ENCODE assay signal across 24 cellular contexts in genomic region chr10:64345856-64346255, GRCh38.
"Had no signal": no experiment of that assay in that cellular context is flagged by ENCODE, and none has a peak within 500 bp of the region (broad histone marks: within the 10 kb centered on the region; RNA-seq: fewer than 3 reads in every experiment).

No MANE protein-coding gene starts in this region.

- FAIRE-seq: astrocyte, colon had no signal

- H3K27me3 Mint-ChIP-seq: activated naive CD8-positive, alpha-beta T cell treated with anti-CD3 and anti-CD28 coated beads for 36 hours; central memory CD8-positive, alpha-beta T cell; effector memory CD8-positive, alpha-beta T cell; natural killer cell treated with Interleukin-12 subunit alpha and Interleukin-12 subunit beta and Interleukin-15 and Interleukin-18, amount 100 ng/mL, for 72 hours; stimulated activated memory B cell treated with anti-CD40 and anti-IgM and Interleukin-4, amounts not matched to agents 10 μg/mL and 1 μg/mL and 100 μg/mL, for 72 hours had no signal

- H3K27ac ChIP-seq: esophagus muscularis mucosa, gastrocnemius medialis, sigmoid colon, stomach, testis had no signal

- H3K27ac Mint-ChIP-seq: activated naive CD8-positive, alpha-beta T cell treated with anti-CD3 and anti-CD28 coated beads for 36 hours; effector memory CD8-positive, alpha-beta T cell; natural killer cell treated with Interleukin-12 subunit alpha and Interleukin-12 subunit beta and Interleukin-15 and Interleukin-18, amount 100 ng/mL, for 72 hours; stimulated activated memory B cell treated with anti-CD40 and anti-IgM and Interleukin-4, amounts not matched to agents 10 μg/mL and 1 μg/mL and 100 μg/mL, for 72 hours; type B pancreatic cell; WTC11 had no signal

- H3K4me2 ChIP-seq: smooth muscle cell had no signal

- H3K27me3 ChIP-seq: esophagus muscularis mucosa, gastrocnemius medialis, sigmoid colon, stomach, testis had no signal

- H3K4me1 ChIP-seq: esophagus muscularis mucosa, gastrocnemius medialis, sigmoid colon, stomach, testis had no signal

- H3K4me1 Mint-ChIP-seq: activated naive CD8-positive, alpha-beta T cell treated with anti-CD3 and anti-CD28 coated beads for 36 hours; central memory CD8-positive, alpha-beta T cell; stimulated activated memory B cell treated with anti-CD40 and anti-IgM and Interleukin-4, amounts not matched to agents 10 μg/mL and 1 μg/mL and 100 μg/mL, for 72 hours had no signal

- H3K36me3 Mint-ChIP-seq: activated naive CD8-positive, alpha-beta T cell treated with anti-CD3 and anti-CD28 coated beads for 36 hours; stimulated activated memory B cell treated with anti-CD40 and anti-IgM and Interleukin-4, amounts not matched to agents 10 μg/mL and 1 μg/mL and 100 μg/mL, for 72 hours; type B pancreatic cell; WTC11 had no signal

- DNase-seq: activated CD4-positive, alpha-beta T cell treated with anti-CD3 and anti-CD28 coated beads, Interleukin-2, amount 50 U/mL, for 4 hours; activated CD8-positive, alpha-beta memory T cell treated with anti-CD3 and anti-CD28 coated beads, Interleukin-2, amount 50 U/mL, for 48 hours; activated naive CD4-positive, alpha-beta T cell treated with Interleukin-2 at 50 U/mL for 16 hours; activated naive CD8-positive, alpha-beta T cell treated with anti-CD3 and anti-CD28 coated beads for 36 hours; activated T-cell treated with anti-CD3 and anti-CD28 coated beads, Interleukin-2, amount 50 U/mL, for 4 hours; effector memory CD8-positive, alpha-beta T cell; gastrocnemius medialis; left ventricle myocardium superior; mammary epithelial cell; retina; sigmoid colon; stimulated activated CD4-positive, alpha-beta T cell treated with anti-CD3 and anti-CD28 coated beads, Interleukin-15, amount 100 ng/mL, for 24 hours; stomach; T-helper 1 cell; testis had no signal

- H3K4me3 Mint-ChIP-seq: activated naive CD8-positive, alpha-beta T cell treated with anti-CD3 and anti-CD28 coated beads for 36 hours; activated T-cell treated with anti-CD3 and anti-CD28 coated beads, Interleukin-2, amount 50 U/mL, for 4 hours; central memory CD8-positive, alpha-beta T cell; effector memory CD8-positive, alpha-beta T cell; natural killer cell treated with Interleukin-12 subunit alpha and Interleukin-12 subunit beta and Interleukin-15 and Interleukin-18, amount 100 ng/mL, for 72 hours; stimulated activated memory B cell treated with anti-CD40 and anti-IgM and Interleukin-4, amounts not matched to agents 10 μg/mL and 1 μg/mL and 100 μg/mL, for 72 hours; type B pancreatic cell; WTC11 had no signal

- H3K9me3 ChIP-seq: esophagus muscularis mucosa, gastrocnemius medialis, sigmoid colon, stomach, testis had no signal

- H3K36me3 ChIP-seq: esophagus muscularis mucosa, gastrocnemius medialis, sigmoid colon, stomach had no signal

- H3K9me3 Mint-ChIP-seq: activated naive CD8-positive, alpha-beta T cell treated with anti-CD3 and anti-CD28 coated beads for 36 hours; stimulated activated memory B cell treated with anti-CD40 and anti-IgM and Interleukin-4, amounts not matched to agents 10 μg/mL and 1 μg/mL and 100 μg/mL, for 72 hours; type B pancreatic cell; WTC11 had no signal

- H3K4me3 ChIP-seq: esophagus muscularis mucosa, gastrocnemius medialis, sigmoid colon, smooth muscle cell, stomach, testis had no signal

- ATAC-seq: activated T-cell treated with anti-CD3 and anti-CD28 coated beads, Interleukin-2, amount 50 U/mL, for 4 hours; effector memory CD8-positive, alpha-beta T cell; gastrocnemius medialis; left ventricle myocardium superior; natural killer cell treated with Interleukin-12 subunit alpha and Interleukin-12 subunit beta and Interleukin-15 and Interleukin-18, amount 100 ng/mL, for 72 hours; stimulated activated memory B cell treated with anti-CD40 and anti-IgM and Interleukin-4, amounts not matched to agents 10 μg/mL and 1 μg/mL and 100 μg/mL, for 72 hours; WTC11 had no signal
